In the genomic region with DNA sequence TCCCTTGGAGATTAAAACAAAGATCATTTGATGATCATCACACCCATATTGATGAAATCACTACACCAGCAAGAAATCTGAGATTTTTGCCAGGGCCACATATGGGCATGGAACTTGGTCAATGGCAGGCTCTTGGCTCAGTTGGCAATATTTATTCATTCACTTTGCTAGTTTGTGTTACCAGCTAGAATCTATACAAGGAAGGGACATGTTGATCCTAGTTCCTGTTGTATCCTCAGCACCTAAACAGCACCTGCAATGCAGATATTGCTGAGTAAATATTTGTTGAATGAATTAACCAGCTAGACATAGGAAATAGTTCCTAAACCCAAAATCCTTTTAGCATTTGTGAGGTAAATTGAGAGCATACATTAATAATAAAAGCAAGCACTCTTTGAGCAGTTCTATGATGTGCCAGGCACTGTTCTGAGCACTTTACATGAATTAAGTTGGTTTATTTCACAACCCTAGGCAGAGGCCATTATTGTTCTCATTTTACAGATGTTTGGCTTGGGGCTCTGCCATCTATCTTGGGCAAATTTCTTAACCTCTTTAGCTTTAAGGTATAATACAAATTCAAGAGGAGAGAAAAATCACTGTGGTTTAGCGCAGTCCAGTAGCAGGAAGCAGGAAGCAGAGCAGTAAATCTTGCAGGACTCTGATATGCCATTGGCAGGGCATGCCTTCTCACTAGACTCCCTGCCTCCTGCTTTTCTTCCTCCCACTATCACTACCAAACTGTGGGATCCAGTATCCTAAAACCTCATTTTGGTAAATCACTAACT, we compare ENCODE assay signal across 9 cellular contexts. TPM values are rescaled to one million over a fixed set of nuclear protein-coding genes. Genes with fewer than 3 reads are reported as not detected.
DNase-seq lines count a peak whose midpoint lies in the region; ATAC-seq and TF ChIP-seq lines count a peak whose summit lies in the region.
"Had no signal": no experiment of that assay in that cellular context is flagged by ENCODE, and none has a peak within 500 bp of the region (broad histone marks: within the 10 kb centered on the region; RNA-seq: fewer than 3 reads in every experiment).

No MANE protein-coding gene starts in this region.

- no peaks in the 10 kb centered on the region for H3K27me3 Mint-ChIP-seq in activated naive CD4-positive, alpha-beta T cell treated with anti-CD3 and anti-CD28 coated beads for 36 hours (ENCODE audit: low read depth)
- no peaks in the 10 kb centered on the region for H3K27me3 Mint-ChIP-seq in activated CD4-positive, alpha-beta memory T cell treated with anti-CD3 and anti-CD28 coated beads for 36 hours
- H3K27me3 Mint-ChIP-seq in immature natural killer cell (ENCODE audit: low read depth in 3 of 3): peaks cover 2 to 4% (median 2%) of the 10 kb centered on the region in 3 donors

- H3K27ac ChIP-seq in tibial artery: peak overlapping the region in 1 of 2 donors; percentile 89

- peak overlapping the region; percentile 62 to 79 for H3K4me3 ChIP-seq in tibial artery

- H3K27me3 ChIP-seq in tibial artery: no peaks in the 10 kb centered on the region

- intact Hi-C loops in activated naive CD4-positive, alpha-beta T cell treated with anti-CD3 and anti-CD28 coated beads for 36 hours (cut with micrococcal nuclease): loop anchor here (5.0 to 10.0 kb wide), 5 partner anchors 764 to 1808 kb away; a partner anchor contains a TSS
- intact Hi-C loops in activated CD4-positive, alpha-beta memory T cell treated with anti-CD3 and anti-CD28 coated beads for 36 hours (cut with micrococcal nuclease): loop anchor here (5.0 to 10.0 kb wide), 5 partner anchors 114 to 1628 kb away; a partner anchor contains a TSS
- intact Hi-C loops in tibial artery (cut with DNase I; ENCODE audit: low total_unique reads): no loop called here
- intact Hi-C loops in posterior cingulate gyrus (cut with DNase I): no loop called here

- peaks cover 15 to 31% (median 27%) of the 10 kb centered on the region in 3 donors for H3K36me3 ChIP-seq in tibial artery

- no peak for DNase-seq in activated naive CD4-positive, alpha-beta T cell treated with anti-CD3 and anti-CD28 coated beads for 36 hours
- no peak for DNase-seq in activated naive CD4-positive, alpha-beta T cell treated with Interleukin-2 at 50 U/mL for 16 hours
- no peak for DNase-seq in activated CD4-positive, alpha-beta memory T cell treated with anti-CD3 and anti-CD28 coated beads for 36 hours
- DNase-seq in immature natural killer cell (no peak), tibial artery (no peak), posterior cingulate gyrus (no peak), germinal center (ENCODE audit: low spot score) (no peak)

- H3K36me3 Mint-ChIP-seq in activated naive CD4-positive, alpha-beta T cell treated with anti-CD3 and anti-CD28 coated beads for 36 hours (ENCODE audit: low read depth): peaks cover 9% of the 10 kb centered on the region
- H3K36me3 Mint-ChIP-seq in activated CD4-positive, alpha-beta memory T cell treated with anti-CD3 and anti-CD28 coated beads for 36 hours: peaks cover 9% of the 10 kb centered on the region
- H3K36me3 Mint-ChIP-seq in immature natural killer cell: peaks cover 6 to 22% (median 9%) of the 10 kb centered on the region in 3 donors

- peak overlapping the region; percentile 94 for H3K4me3 Mint-ChIP-seq in activated naive CD4-positive, alpha-beta T cell treated with anti-CD3 and anti-CD28 coated beads for 36 hours
- H3K4me3 Mint-ChIP-seq in activated CD4-positive, alpha-beta memory T cell treated with anti-CD3 and anti-CD28 coated beads for 36 hours: peak overlapping the region; percentile 93
- H3K4me3 Mint-ChIP-seq in immature natural killer cell: peak overlapping the region; percentile 90 to 95 (median 94)

- no peak for TF ChIP-seq CTCF in tibial artery (IDR thresholded peaks at IDR 0.05)

- H3K27ac Mint-ChIP-seq in activated naive CD4-positive, alpha-beta T cell treated with anti-CD3 and anti-CD28 coated beads for 36 hours: no peak overlapping the region
- no peak overlapping the region for H3K27ac Mint-ChIP-seq in activated CD4-positive, alpha-beta memory T cell treated with anti-CD3 and anti-CD28 coated beads for 36 hours
- peak overlapping the region in 5 of 6 donors; percentile 81 to 96 (median 96) for H3K27ac Mint-ChIP-seq in immature natural killer cell

- no peaks in the 10 kb centered on the region for H3K9me3 Mint-ChIP-seq in activated naive CD4-positive, alpha-beta T cell treated with anti-CD3 and anti-CD28 coated beads for 36 hours
- H3K9me3 Mint-ChIP-seq in activated CD4-positive, alpha-beta memory T cell treated with anti-CD3 and anti-CD28 coated beads for 36 hours: no peaks in the 10 kb centered on the region
- H3K9me3 Mint-ChIP-seq in immature natural killer cell: peaks cover 0 to 2% (median 0%) of the 10 kb centered on the region in 6 donors

- no peaks in the 10 kb centered on the region for H3K9me3 ChIP-seq in tibial artery

- peaks cover 45% of the 10 kb centered on the region for H3K4me1 Mint-ChIP-seq in activated naive CD4-positive, alpha-beta T cell treated with anti-CD3 and anti-CD28 coated beads for 36 hours (ENCODE audit: low read depth)
- peaks cover 34% of the 10 kb centered on the region for H3K4me1 Mint-ChIP-seq in activated CD4-positive, alpha-beta memory T cell treated with anti-CD3 and anti-CD28 coated beads for 36 hours (ENCODE audit: low read depth)
- H3K4me1 Mint-ChIP-seq in immature natural killer cell: peaks cover 45 to 63% of the 10 kb centered on the region in 2 donors

- H3K4me1 ChIP-seq in tibial artery: peaks cover 0 to 17% (median 9%) of the 10 kb centered on the region in 4 donors

- CTCF ChIA-PET in activated naive CD4-positive, alpha-beta T cell treated with anti-CD3 and anti-CD28 coated beads for 36 hours (lab: Charles Lee): no interaction called here
- CTCF ChIA-PET in activated CD4-positive, alpha-beta memory T cell treated with anti-CD3 and anti-CD28 coated beads for 36 hours (lab: Charles Lee): interaction anchor here (1.2 to 1.8 kb wide), 2 partner anchors 31 to 419 kb away, joined by 6 to 7 read pairs; a partner anchor contains a TSS

- ATAC-seq in HG03039 (IDR thresholded peaks at IDR 0.05; ENCODE audit: unreplicated experiment): no peak

- POLR2A ChIA-PET in activated CD4-positive, alpha-beta memory T cell treated with anti-CD3 and anti-CD28 coated beads for 36 hours (lab: Charles Lee): no interaction called here

RNA-seq across cellular contexts. Expression of a gene that starts 1.6 kb away (rescaled TPM):
- total RNA-seq in activated naive CD4-positive, alpha-beta T cell treated with anti-CD3 and anti-CD28 coated beads for 36 hours: 10 to 100 TPM; 11.3 to 15.4 TPM
- 1 to 10 TPM; 8.7 to 9.2 TPM for total RNA-seq in activated CD4-positive, alpha-beta memory T cell treated with anti-CD3 and anti-CD28 coated beads for 36 hours
- polyA plus RNA-seq in immature natural killer cell: 10 to 100 TPM; 10.3 to 18.4 (median 15.5) TPM

RNA-seq across cellular contexts. Expression of a gene that starts 12.6 kb away (rescaled TPM):
- total RNA-seq in activated naive CD4-positive, alpha-beta T cell treated with anti-CD3 and anti-CD28 coated beads for 36 hours: not detected
- not detected for total RNA-seq in activated CD4-positive, alpha-beta memory T cell treated with anti-CD3 and anti-CD28 coated beads for 36 hours
- under 1 TPM in 1 of 3 donors, not detected in 2; 0.24 TPM for polyA plus RNA-seq in immature natural killer cell
- total RNA-seq: urinary bladder had no signal
- polyA plus RNA-seq: urinary bladder had no signal

RNA-seq across cellular contexts. Expression of a gene that starts 24.9 kb away (rescaled TPM):
- total RNA-seq in activated naive CD4-positive, alpha-beta T cell treated with anti-CD3 and anti-CD28 coated beads for 36 hours: not detected
- not detected for total RNA-seq in activated CD4-positive, alpha-beta memory T cell treated with anti-CD3 and anti-CD28 coated beads for 36 hours
- polyA plus RNA-seq in immature natural killer cell: not detected
- total RNA-seq: urinary bladder had no signal
- polyA plus RNA-seq: urinary bladder had no signal

RNA-seq across cellular contexts. Expression of a gene that starts 30.9 kb away (rescaled TPM):
- total RNA-seq in activated naive CD4-positive, alpha-beta T cell treated with anti-CD3 and anti-CD28 coated beads for 36 hours: not detected
- not detected for total RNA-seq in activated CD4-positive, alpha-beta memory T cell treated with anti-CD3 and anti-CD28 coated beads for 36 hours
- polyA plus RNA-seq in immature natural killer cell: not detected
- total RNA-seq: urinary bladder had no signal
- polyA plus RNA-seq: urinary bladder had no signal

RNA-seq across cellular contexts. Expression of a gene that starts 37.4 kb away (rescaled TPM):
- total RNA-seq in activated naive CD4-positive, alpha-beta T cell treated with anti-CD3 and anti-CD28 coated beads for 36 hours: not detected
- total RNA-seq in activated CD4-positive, alpha-beta memory T cell treated with anti-CD3 and anti-CD28 coated beads for 36 hours: not detected
- not detected for polyA plus RNA-seq in immature natural killer cell

Comparison
In these comparisons a context has a peak if more than half of its experiments do, and no peak if none do; other contexts are left out.
1. H3K27ac Mint-ChIP-seq: peak in immature natural killer cell (5 of 6); none in activated naive CD4-positive, alpha-beta T cell treated with anti-CD3 and anti-CD28 coated beads for 36 hours (single experiment) and activated CD4-positive, alpha-beta memory T cell treated with anti-CD3 and anti-CD28 coated beads for 36 hours (single experiment).
2. intact Hi-C loops: an anchor here in activated naive CD4-positive, alpha-beta T cell treated with anti-CD3 and anti-CD28 coated beads for 36 hours (5.0 to 10.0 kb wide) and activated CD4-positive, alpha-beta memory T cell treated with anti-CD3 and anti-CD28 coated beads for 36 hours (5.0 to 10.0 kb wide); none called in tibial artery and posterior cingulate gyrus.
3. Peak in every context shown above with its lines, with median percentiles within 50 percentile points of each other: H3K4me3 Mint-ChIP-seq.